23 cellular contexts compared by ENCODE assay signal in genomic region chr20:53921443-53921973, GRCh38.
A peak's percentile ranks its signal among the peaks of the same experiment; 100 is the strongest.
DNase-seq lines count a peak whose midpoint lies in the region; ATAC-seq and TF ChIP-seq lines count a peak whose summit lies in the region.
"Had no signal": no experiment of that assay in that cellular context is flagged by ENCODE, and none has a peak within 500 bp of the region (broad histone marks: within the 10 kb centered on the region; RNA-seq: fewer than 3 reads in every experiment).

No MANE protein-coding gene starts in this region.

- no peaks in the 10 kb centered on the region for H4K20me1 ChIP-seq in OCI-LY7 (ENCODE audit: insufficient read depth, low read length)

- H3K9me3 Mint-ChIP-seq in MCF 10A (ENCODE audit: unreplicated experiment): no peaks in the 10 kb centered on the region
- H3K9me3 Mint-ChIP-seq: natural killer cell had no signal

- peaks cover 8% of the 10 kb centered on the region for H3K36me3 ChIP-seq in OCI-LY7 (ENCODE audit: insufficient read depth, low read length)
- H3K36me3 ChIP-seq in transverse colon: no peaks in the 10 kb centered on the region

- no peak for TF ChIP-seq EP300 in transverse colon (IDR thresholded peaks at IDR 0.05; ENCODE audit: low read depth)

- H3K4me1 Mint-ChIP-seq in MCF 10A (ENCODE audit: insufficient read depth, unreplicated experiment): peaks cover 22% of the 10 kb centered on the region

- H3K79me2 ChIP-seq in OCI-LY7 (ENCODE audit: insufficient read depth, low read depth, low read length): no peaks in the 10 kb centered on the region

- no TSS peak for BruUV-seq in OCI-LY7 (replicated peaks; lab: Mats Ljungman, UMichigan)
- BruUV-seq in MCF 10A (replicated peaks; lab: Mats Ljungman, UMichigan): no TSS peak

- H3K27me3 Mint-ChIP-seq in MCF 10A (ENCODE audit: insufficient read depth, unreplicated experiment): no peaks in the 10 kb centered on the region

- TF ChIP-seq POLR2A in transverse colon (IDR thresholded peaks at IDR 0.05): no peak

- no peaks in the 10 kb centered on the region for H3K36me3 Mint-ChIP-seq in MCF 10A (ENCODE audit: insufficient read depth, unreplicated experiment)
- H3K36me3 Mint-ChIP-seq: CD4-positive, CD25-positive, alpha-beta regulatory T cell; natural killer cell had no signal

- TF ChIP-seq CTCF in OCI-LY7 (conservative IDR thresholded peaks at IDR 0.05; ENCODE audit: low read length) (no peak), transverse colon (IDR thresholded peaks at IDR 0.05) (no peak), MCF 10A (IDR thresholded peaks at IDR 0.05; ENCODE audit: unreplicated experiment) (no peak)

- intact Hi-C loops in OCI-LY7 (cut with micrococcal nuclease; ENCODE audit: unreplicated experiment) (no loop called here), transverse colon (cut with DNase I; ENCODE audit: low total_unique reads) (no loop called here), MCF 10A (cut with micrococcal nuclease) (no loop called here)

- H3K9me3 ChIP-seq in OCI-LY7 (ENCODE audit: low read length): peaks cover 11% of the 10 kb centered on the region; the same call in 1 of the 2 replicates
- no peaks in the 10 kb centered on the region for H3K9me3 ChIP-seq in transverse colon
- H3K9me3 ChIP-seq: psoas muscle, testis had no signal

- DNase-seq in NCI-H510A treated with DMSO at 0.1 percent for 48 hours (lab: John Stamatoyannopoulos, UW) (peak; percentile 57), NCI-H510A (lab: John Stamatoyannopoulos, UW) (no peak), OCI-LY7 (ENCODE audit: low spot score) (no peak), left lobe of liver (ENCODE audit: low spot score) (peak; percentile 31), transverse colon (peak; percentile 5), MCF 10A (ENCODE audit: unreplicated experiment) (no peak)
- DNase-seq: activated naive CD4-positive, alpha-beta T cell; activated T-cell treated with anti-CD3 and anti-CD28 coated beads for 4 hours; CD4-positive, CD25-positive, alpha-beta regulatory T cell; DND-41; effector CD8-positive, alpha-beta T cell; H7; head of caudate nucleus; natural killer cell; NCI-H2081 treated with DMSO at 0.1 percent for 48 hours; psoas muscle; stimulated activated CD4-positive, alpha-beta T cell treated with anti-CD3 and anti-CD28 coated beads, Interleukin-4, amount 100 ng/mL, for 4 hours; SW 1271; testis had no signal

- no peak overlapping the region for H3K27ac Mint-ChIP-seq in MCF 10A (ENCODE audit: low read depth, unreplicated experiment)
- H3K27ac Mint-ChIP-seq: natural killer cell had no signal

- H3K27ac ChIP-seq in OCI-LY7 (ENCODE audit: low read depth, low read length, poor library complexity, severe bottlenecking): peak overlapping the region; percentile 95
- no peak overlapping the region for H3K27ac ChIP-seq in transverse colon
- H3K27ac ChIP-seq: psoas muscle, testis had no signal

- ATAC-seq in left lobe of liver (no peak), HG02763 (IDR thresholded peaks at IDR 0.05; ENCODE audit: unreplicated experiment) (no peak), HG03095 (IDR thresholded peaks at IDR 0.05; ENCODE audit: unreplicated experiment) (no peak)
- ATAC-seq: K562, natural killer cell, psoas muscle had no signal

- WGBS in transverse colon (ENCODE audit: low coverage in 1 of 2), 2 donors: 66 to 75% methylated on average over 12 of the region's 12 CpGs

- POLR2A ChIA-PET in OCI-LY7 (lab: Charles Lee) (interaction anchor here (0.6 to 7.5 kb wide), 3 partner anchors 16 to 335 kb away, joined by 5 to 102 read pairs (median 8); no protein-coding TSS in a partner anchor), MCF 10A (lab: Yijun Ruan, JAX) (interaction anchor here (0.6 kb wide), 1 partner anchor 333 kb away, joined by 3 read pairs; no protein-coding TSS in a partner anchor)

- H3K4me1 ChIP-seq in OCI-LY7 (ENCODE audit: insufficient read depth, low read length, poor library complexity, severe bottlenecking): peaks cover 94% of the 10 kb centered on the region
- peaks cover 21 to 37% (median 27%) of the 10 kb centered on the region in 4 donors for H3K4me1 ChIP-seq in transverse colon
- H3K4me1 ChIP-seq: psoas muscle had no signal

- no peaks in the 10 kb centered on the region for H3K9me2 ChIP-seq in OCI-LY7 (ENCODE audit: insufficient read depth, low read length)

- in situ Hi-C loops in transverse colon (cut with MboI; ENCODE audit: low pct_ligation_motif_present in 1 of 4, low pct_unique_long_range_greater_than_20kb in 1 of 4, low sequenced_read_pairs in 3 of 4): loop anchor here in 2 of 4 donors (5.0 to 25.0 kb wide), 2 partner anchors 334 to 344 kb away; partner anchors contain the start of gene ZNF217 (in 1 of the 2)

- H2AFZ ChIP-seq in OCI-LY7 (ENCODE audit: low read length): peak overlapping the region; percentile 76; the same call in 1 of the 2 replicates

- no peaks in the 10 kb centered on the region for H3K27me3 ChIP-seq in transverse colon
- H3K27me3 ChIP-seq: testis had no signal

- no peak overlapping the region for H3K4me3 Mint-ChIP-seq in MCF 10A (ENCODE audit: unreplicated experiment)
- H3K4me3 Mint-ChIP-seq: CD4-positive, CD25-positive, alpha-beta regulatory T cell; natural killer cell had no signal

- peak overlapping the region; percentile 86 for H3K4me2 ChIP-seq in OCI-LY7 (ENCODE audit: low read length)
- H3K4me2 ChIP-seq: smooth muscle cell had no signal

- CTCF ChIA-PET in OCI-LY7 (lab: Charles Lee; ENCODE audit: unreplicated experiment): no interaction called here
- CTCF ChIA-PET in MCF 10A (lab: Yijun Ruan, JAX): interaction anchor here (1.1 to 7.6 kb wide), 2 partner anchors 19 to 142 kb away, joined by 3 to 81 read pairs; no protein-coding TSS in a partner anchor

- H3K4me3 ChIP-seq in OCI-LY7 (ENCODE audit: low read depth, low read length, poor library complexity, severe bottlenecking) (no peak overlapping the region), transverse colon (no peak overlapping the region)
- H3K4me3 ChIP-seq: K562, psoas muscle, smooth muscle cell, testis had no signal

Comparison
In these comparisons a context has a peak if more than half of its experiments do, and no peak if none do; other contexts are left out.
1. DNase-seq: peak in NCI-H510A treated with DMSO at 0.1 percent for 48 hours (single experiment), left lobe of liver (single experiment) and transverse colon (single experiment); none in NCI-H510A (single experiment), OCI-LY7 (single experiment) and MCF 10A (single experiment).